In the genomic region with DNA sequence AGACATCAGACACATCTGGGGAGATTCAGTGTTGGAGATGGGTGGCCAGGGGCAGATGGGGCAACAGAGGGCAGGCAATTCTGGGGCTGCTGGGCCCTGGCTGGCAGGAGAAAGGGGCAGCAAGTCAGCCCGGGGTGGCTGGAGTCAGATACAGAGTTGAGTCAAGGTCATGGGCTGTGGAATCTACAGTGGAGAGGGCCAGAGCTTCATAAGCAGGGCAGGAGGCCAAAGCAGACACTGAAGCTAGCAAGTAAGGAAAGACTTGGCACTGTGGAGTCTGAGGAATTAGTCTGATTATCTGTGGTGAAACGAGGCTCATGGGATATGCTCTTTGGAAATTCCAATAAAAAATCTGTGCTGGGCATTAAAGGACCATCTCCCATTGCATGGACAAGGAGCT, we compare ENCODE assay signal across 14 cellular contexts.
A peak's percentile ranks its signal among the peaks of the same experiment; 100 is the strongest.
DNase-seq lines count a peak whose midpoint lies in the region; ATAC-seq, FAIRE-seq and TF ChIP-seq lines count a peak whose summit lies in the region.
"Had no signal": no experiment of that assay in that cellular context is flagged by ENCODE, and none has a peak within 500 bp of the region (broad histone marks: within the 10 kb centered on the region; RNA-seq: fewer than 3 reads in every experiment).

No MANE protein-coding gene starts in this region.

- no peak for FAIRE-seq in RCC 7860 (lab: Jason Lieb, UNC)
- FAIRE-seq in frontal cortex (lab: Jason Lieb, UNC), result no peak
- FAIRE-seq: A204.1, endothelial cell of umbilical vein had no signal

- peak; percentile 79 to 92 for ATAC-seq in right cardiac atrium

- H3K27ac ChIP-seq in breast epithelium (peak overlapping the region; percentile 85 to 90), right cardiac atrium (ENCODE audit: low read length) (peak overlapping the region; percentile 12), sigmoid colon (peak overlapping the region; percentile 61 to 81 (median 63))

- DNase-seq in AG09319 (ENCODE audit: extremely low read depth, low read depth) (peak; percentile 61), breast epithelium (ENCODE audit: low spot score in 2 of 2) (peak in 1 of 2 donors; percentile 47), right cardiac atrium (peak; percentile 56 to 85 (median 76)), sigmoid colon (peak; percentile 84), RCC 7860 (ENCODE audit: low spot score) (no peak), T-helper 1 cell (no peak), SK-N-DZ (ENCODE audit: low spot score) (no peak), frontal cortex (ENCODE audit: low spot score in 2 of 2) (no peak)
- DNase-seq: activated CD4-positive, CD25-positive, alpha-beta regulatory T cell treated with anti-CD3 and anti-CD28 coated beads, Interleukin-2, amount 50 U/mL, for 72 hours; cerebellar nuclear complex; GF-D8; GOT3 had no signal

- H3K4me3 ChIP-seq in breast epithelium, result no peak overlapping the region
- no peak overlapping the region for H3K4me3 ChIP-seq in right cardiac atrium (ENCODE audit: low read length)
- H3K4me3 ChIP-seq in sigmoid colon, result no peak overlapping the region

- TF ChIP-seq CTCF in AG09319 (IDR thresholded peaks at IDR 0.05; ENCODE audit: low read depth, low read length), result no peak
- TF ChIP-seq CTCF in breast epithelium (IDR thresholded peaks at IDR 0.05), result no peak
- TF ChIP-seq CTCF in sigmoid colon (IDR thresholded peaks at IDR 0.05), result no peak

- no peak for TF ChIP-seq EP300 in sigmoid colon (IDR thresholded peaks at IDR 0.05)

- intact Hi-C loops in breast epithelium (cut with DNase I; ENCODE audit: low total_unique reads) (no loop called here), right cardiac atrium (cut with DNase I) (no loop called here), sigmoid colon (cut with DNase I) (loop anchor here (5.0 to 10.0 kb wide), 2 partner anchors 62 to 149 kb away; no protein-coding TSS in a partner anchor)

- no peaks in the 10 kb centered on the region for H3K9me3 ChIP-seq in breast epithelium
- no peaks in the 10 kb centered on the region for H3K9me3 ChIP-seq in right cardiac atrium (ENCODE audit: control insufficient read depth, low read length)
- H3K9me3 ChIP-seq in sigmoid colon, result no peaks in the 10 kb centered on the region

- no peaks in the 10 kb centered on the region for H3K27me3 ChIP-seq in breast epithelium
- H3K27me3 ChIP-seq in right cardiac atrium (ENCODE audit: control insufficient read depth, insufficient read depth), result no peaks in the 10 kb centered on the region
- no peaks in the 10 kb centered on the region for H3K27me3 ChIP-seq in sigmoid colon

- TF ChIP-seq POLR2A in breast epithelium (IDR thresholded peaks at IDR 0.05) (no peak), sigmoid colon (IDR thresholded peaks at IDR 0.05) (no peak)

- WGBS in right cardiac atrium, result 25% methylated on average over 2 of the region's 2 CpGs
- WGBS in sigmoid colon, 2 donors, result 65 to 70% methylated on average over 2 of the region's 2 CpGs

- H3K36me3 ChIP-seq in breast epithelium (no peaks in the 10 kb centered on the region), sigmoid colon (no peaks in the 10 kb centered on the region)

- H3K4me1 ChIP-seq in breast epithelium (peaks cover 0 to 15% of the 10 kb centered on the region in 2 donors), right cardiac atrium (ENCODE audit: control insufficient read depth, insufficient read depth, low read length) (peaks cover 6% of the 10 kb centered on the region), sigmoid colon (peaks cover 0 to 57% (median 47%) of the 10 kb centered on the region in 4 donors)

Comparison
In these comparisons a context has a peak if more than half of its experiments do, and no peak if none do; other contexts are left out.
1. DNase-seq: peak in AG09319 (single experiment), right cardiac atrium (3 of 3) and sigmoid colon (single experiment); none in RCC 7860 (single experiment), T-helper 1 cell (0 of 5), SK-N-DZ (single experiment) and frontal cortex (0 of 2).
2. H3K27ac ChIP-seq: peak in every context shown above with its lines; median percentile 88 in breast epithelium; 63 in sigmoid colon; 12 in right cardiac atrium.